13 cellular contexts compared by ENCODE assay signal in genomic region chr2:66447676-66448075, GRCh38. TPM values are rescaled to one million over a fixed set of nuclear protein-coding genes. Genes with fewer than 3 reads are reported as not detected.
A peak's percentile ranks its signal among the peaks of the same experiment; 100 is the strongest.
DNase-seq lines count a peak whose midpoint lies in the region; ATAC-seq and TF ChIP-seq lines count a peak whose summit lies in the region.
"Had no signal": no experiment of that assay in that cellular context is flagged by ENCODE, and none has a peak within 500 bp of the region (broad histone marks: within the 10 kb centered on the region; RNA-seq: fewer than 3 reads in every experiment).

No MANE protein-coding gene starts in this region.

- peak overlapping the region; percentile 99 for H3K27ac ChIP-seq in ascending aorta
- H3K27ac ChIP-seq in ovary: no peak overlapping the region
- peak overlapping the region in 3 of 4 donors; percentile 84 to 97 (median 95) for H3K27ac ChIP-seq in upper lobe of left lung

- H3K4me1 ChIP-seq in ascending aorta (peaks cover 3 to 5% of the 10 kb centered on the region in 2 donors), ovary (ENCODE audit: insufficient read depth) (no peaks in the 10 kb centered on the region), upper lobe of left lung (peaks cover 3 to 24% (median 7%) of the 10 kb centered on the region in 4 donors)

- intact Hi-C loops in ascending aorta (cut with DNase I): loop anchor here (5.0 to 10.0 kb wide), 3 partner anchors 50 to 1617 kb away; partner anchors contain the start of gene C1D
- intact Hi-C loops in ovary (cut with DNase I): loop anchor here in 1 of 4 donors (10.0 kb wide), 2 partner anchors 47 to 247 kb away; no protein-coding TSS in a partner anchor

- H3K9me3 ChIP-seq in ascending aorta (no peaks in the 10 kb centered on the region), ovary (no peaks in the 10 kb centered on the region), upper lobe of left lung (no peaks in the 10 kb centered on the region)

- H3K27me3 ChIP-seq in ascending aorta (no peaks in the 10 kb centered on the region), ovary (no peaks in the 10 kb centered on the region), upper lobe of left lung (peaks cover 0 to 9% (median 2%) of the 10 kb centered on the region in 4 donors)

- H3K4me3 ChIP-seq in ascending aorta (peak overlapping the region; percentile 57 to 81), fibroblast of villous mesenchyme (ENCODE audit: low read depth, low read length) (peak overlapping the region; percentile 85), ovary (peak overlapping the region; percentile 15), upper lobe of left lung (peak overlapping the region in 2 of 4 donors; percentile 39 to 61)

- TF ChIP-seq POLR2A in ovary (IDR thresholded peaks at IDR 0.05) (no peak), upper lobe of left lung (IDR thresholded peaks at IDR 0.05) (no peak)

- TF ChIP-seq CTCF in ascending aorta (IDR thresholded peaks at IDR 0.05) (no peak), fibroblast of villous mesenchyme (IDR thresholded peaks at IDR 0.05; ENCODE audit: insufficient read depth, low read depth, low read length) (no peak), ovary (IDR thresholded peaks at IDR 0.05) (no peak), upper lobe of left lung (IDR thresholded peaks at IDR 0.05) (no peak), GM13976 (IDR thresholded peaks at IDR 0.05; ENCODE audit: borderline replicate concordance, control extremely low read depth, extremely low read depth, insufficient read depth, missing control alignments) (no peak)

- DNase-seq in ascending aorta (ENCODE audit: low spot score in 2 of 2): no peak
- peak; percentile 50 for DNase-seq in fibroblast of villous mesenchyme (ENCODE audit: low read depth)
- DNase-seq in ovary: no peak
- no peak for DNase-seq in upper lobe of left lung
- no peak for DNase-seq in NCI-H1417 treated with DMSO at 0.1 percent for 48 hours (lab: John Stamatoyannopoulos, UW)
- DNase-seq in RKO (ENCODE audit: low spot score): no peak
- DNase-seq in GM13976 (ENCODE audit: low spot score): no peak
- DNase-seq: activated CD4-positive, alpha-beta T cell treated with anti-CD3 and anti-CD28 coated beads for 1 hour; activated CD8-positive, alpha-beta memory T cell treated with anti-CD3 and anti-CD28 coated beads, Interleukin-2, amount 50 U/mL, for 4 hours; naive B cell; NCI-H1694 treated with DMSO at 0.1 percent for 48 hours; retina; stimulated activated naive CD8-positive, alpha-beta T cell treated with anti-CD3 and anti-CD28 coated beads, Interleukin-15, amount 100 ng/mL, for 72 hours had no signal

- WGBS in ovary, 3 donors: 47 to 86% (median 86%) methylated on average over 2 of the region's 2 CpGs
- 50 to 54% methylated on average over 2 of the region's 2 CpGs for WGBS in upper lobe of left lung, 2 donors

- H3K36me3 ChIP-seq in ascending aorta: no peaks in the 10 kb centered on the region
- no peaks in the 10 kb centered on the region for H3K36me3 ChIP-seq in ovary
- peaks cover 0 to 6% (median 0%) of the 10 kb centered on the region in 4 donors for H3K36me3 ChIP-seq in upper lobe of left lung

- in situ Hi-C loops in GM13976 (cut with MboI; ENCODE audit: low sequenced_read_pairs, unreplicated experiment): loop anchor here (10.0 to 25.0 kb wide), 2 partner anchors 137 to 810 kb away; no protein-coding TSS in a partner anchor

- TF ChIP-seq EP300 in ovary (IDR thresholded peaks at IDR 0.05): no peak
- TF ChIP-seq EP300 in upper lobe of left lung (IDR thresholded peaks at IDR 0.05): no peak

- ATAC-seq in upper lobe of left lung (ENCODE audit: low FRiP score in 2 of 2): no peak
- ATAC-seq: stimulated activated naive CD8-positive, alpha-beta T cell treated with anti-CD3 and anti-CD28 coated beads, Interleukin-15, amount 100 ng/mL, for 72 hours had no signal

RNA-seq across cellular contexts. Expression of gene MEIS1, which starts 12.8 kb away (rescaled TPM):
- total RNA-seq in ascending aorta: 46.7 TPM
- total RNA-seq in fibroblast of villous mesenchyme: 87.3 and 107 TPM in 2 replicates
- total RNA-seq in ovary: 100 to 1,000 TPM in 2 of 7 donors, 10 to 100 TPM in 5; 33.9 to 163 (median 92.3) TPM
- polyA plus RNA-seq in ovary: 10 to 100 TPM; 19.4 to 50.2 TPM
- 10 to 100 TPM; 23.1 to 43.9 (median 30.0) TPM for total RNA-seq in upper lobe of left lung

Comparison
In these comparisons a context has a peak if more than half of its experiments do, and no peak if none do; other contexts are left out.
1. H3K27ac ChIP-seq: peak in ascending aorta (2 of 2) and upper lobe of left lung (3 of 4); none in ovary (0 of 2).